Comparison of ENCODE assay signal across 10 cellular contexts in genomic region chr11:118264568-118265470, GRCh38. TPM values are rescaled to one million over a fixed set of nuclear protein-coding genes. Genes with fewer than 3 reads are reported as not detected.
A peak's percentile ranks its signal among the peaks of the same experiment; 100 is the strongest.
DNase-seq lines count a peak whose midpoint lies in the region; FAIRE-seq and TF ChIP-seq lines count a peak whose summit lies in the region.
"Had no signal": no experiment of that assay in that cellular context is flagged by ENCODE, and none has a peak within 500 bp of the region (broad histone marks: within the 10 kb centered on the region; RNA-seq: fewer than 3 reads in every experiment).

No MANE protein-coding gene starts in this region.

- no peak overlapping the region for H4K8ac ChIP-seq in neuronal stem cell (ENCODE audit: low read depth, low read length)

- no peaks in the 10 kb centered on the region for H3K79me1 ChIP-seq in neuronal stem cell (ENCODE audit: low read depth, low read length)

- H3K27ac Mint-ChIP-seq in CD4-positive, alpha-beta memory T cell = peak overlapping the region in 4 of 7 donors; percentile 39 to 89 (median 76)

- intact Hi-C loops in CD4-positive, alpha-beta memory T cell (cut with micrococcal nuclease) = no loop called here

- CTCF ChIA-PET in CD4-positive, alpha-beta memory T cell (lab: Charles Lee; ENCODE audit: partially characterized antibody) = interaction anchor here (0.8 to 7.3 kb wide), 11 partner anchors 15 to 94 kb away, joined by 3 to 71 read pairs (median 4); partner anchors contain the start of gene JAML

- H3K4me1 ChIP-seq in CD4-positive, alpha-beta memory T cell (ENCODE audit: insufficient read depth, low read length) = peaks cover 29% of the 10 kb centered on the region
- peaks cover 15% of the 10 kb centered on the region for H3K4me1 ChIP-seq in OCI-LY3 (ENCODE audit: low read length)
- H3K4me1 ChIP-seq in neuronal stem cell (ENCODE audit: control insufficient read depth in 2 of 2, insufficient read depth in 1 of 2, low read depth in 1 of 2, low read length in 2 of 2) = peaks cover 0 to 4% of the 10 kb centered on the region in 2 donors

- no peak for FAIRE-seq in urothelium cell line (lab: Jason Lieb, UNC)

- no peak overlapping the region for H2BK5ac ChIP-seq in neuronal stem cell (ENCODE audit: low read length)

- H3K14ac ChIP-seq in neuronal stem cell (ENCODE audit: low read length) = no peak overlapping the region

- no peak for TF ChIP-seq CTCF in OCI-LY3 (IDR thresholded peaks at IDR 0.05; ENCODE audit: low read depth, low read length)
- no peak for TF ChIP-seq CTCF in epithelial cell of esophagus (IDR thresholded peaks at IDR 0.05; ENCODE audit: insufficient read depth, low read depth, low read length, missing control alignments)

- no peaks in the 10 kb centered on the region for H3K36me3 Mint-ChIP-seq in CD4-positive, alpha-beta memory T cell

- H2BK12ac ChIP-seq in neuronal stem cell (ENCODE audit: low read length) = no peak overlapping the region

- no peaks in the 10 kb centered on the region for H3K9me3 Mint-ChIP-seq in CD4-positive, alpha-beta memory T cell

- no CpG with 5 or more reads among the region's 14 CpGs for WGBS in neuronal stem cell (ENCODE audit: extremely low coverage in 2 of 2, insufficient read length in 2 of 2, insufficient replicate concordance in 1 of 2), 2 donors

- no peak overlapping the region for H3K4me3 ChIP-seq in CD4-positive, alpha-beta memory T cell (ENCODE audit: low read length in 2 of 2)
- H3K4me3 ChIP-seq in OCI-LY3 (ENCODE audit: low read length) (no peak overlapping the region), epithelial cell of esophagus (ENCODE audit: low read length) (peak overlapping the region; percentile 91), neuronal stem cell (ENCODE audit: low read length in 2 of 2) (peak overlapping the region in 1 of 2 donors; percentile 37)

- DNase-seq in CD4-positive, alpha-beta memory T cell = no peak
- DNase-seq in epithelial cell of esophagus (ENCODE audit: low read depth) (peak; percentile 44), neuronal stem cell (ENCODE audit: low spot score) (no peak), urothelium cell line (ENCODE audit: low spot score) (no peak), inferior parietal cortex (ENCODE audit: extremely low spot score) (no peak), GOT3 (lab: John Stamatoyannopoulos, UW) (no peak), occipital lobe (lab: John Stamatoyannopoulos, UW) (no peak)
- DNase-seq: kidney glomerular epithelial cell, NCI-H1930 had no signal

- H3K4me3 Mint-ChIP-seq in CD4-positive, alpha-beta memory T cell = peak overlapping the region; percentile 61 to 89 (median 84)

- no peak overlapping the region for H3K27ac ChIP-seq in CD4-positive, alpha-beta memory T cell (ENCODE audit: low read depth, low read length)
- H3K27ac ChIP-seq in OCI-LY3 (ENCODE audit: low read length) (no peak overlapping the region), neuronal stem cell (replicated peaks; ENCODE audit: low read length) (no peak overlapping the region)

- H4K91ac ChIP-seq in neuronal stem cell (ENCODE audit: low read depth, low read length, poor library complexity) = no peak overlapping the region

- H3K9me3 ChIP-seq in CD4-positive, alpha-beta memory T cell (ENCODE audit: control insufficient read depth in 1 of 2, low read length in 2 of 2) = no peaks in the 10 kb centered on the region
- no peaks in the 10 kb centered on the region for H3K9me3 ChIP-seq in OCI-LY3 (ENCODE audit: insufficient read depth, low read length)
- no peaks in the 10 kb centered on the region for H3K9me3 ChIP-seq in neuronal stem cell (replicated peaks in 1 of 2; ENCODE audit: control insufficient read depth in 2 of 2, insufficient read depth in 1 of 2, low read depth in 1 of 2, low read length in 2 of 2)

- no peak overlapping the region for H2BK15ac ChIP-seq in neuronal stem cell (ENCODE audit: low read length)

- H3K23ac ChIP-seq in neuronal stem cell (ENCODE audit: low read depth, low read length, poor library complexity) = no peak overlapping the region

- H3K4me2 ChIP-seq in OCI-LY3 (ENCODE audit: low read length) (peak overlapping the region; percentile 55), neuronal stem cell (ENCODE audit: insufficient read depth, low read length, poor library complexity, severe bottlenecking) (peak overlapping the region; percentile 36)

- H3K18ac ChIP-seq in neuronal stem cell (ENCODE audit: low read length) = no peak overlapping the region

- no peaks in the 10 kb centered on the region for H3K79me2 ChIP-seq in OCI-LY3 (ENCODE audit: low read length)

- peaks cover 0 to 1% of the 10 kb centered on the region in 2 donors for H3K27me3 Mint-ChIP-seq in CD4-positive, alpha-beta memory T cell

- POLR2A ChIA-PET in CD4-positive, alpha-beta memory T cell (lab: Charles Lee; ENCODE audit: partially characterized antibody) = interaction anchor here (0.8 to 2.6 kb wide), 7 partner anchors 13 to 66 kb away, joined by 3 to 8 read pairs (median 6); partner anchors contain the start of genes JAML and MPZL3

- no peak overlapping the region for H3K4ac ChIP-seq in neuronal stem cell (ENCODE audit: low read length)

- H3K9ac ChIP-seq in OCI-LY3 (ENCODE audit: low read length) (no peak overlapping the region), neuronal stem cell (ENCODE audit: low read depth, low read length, poor library complexity) (no peak overlapping the region)

- H3K4me1 Mint-ChIP-seq in CD4-positive, alpha-beta memory T cell = peaks cover 9 to 43% (median 23%) of the 10 kb centered on the region in 4 donors

- H2AK5ac ChIP-seq in neuronal stem cell (ENCODE audit: low read depth, low read length) = no peak overlapping the region

- no peak overlapping the region for H2BK120ac ChIP-seq in neuronal stem cell (ENCODE audit: low read depth, low read length)

- H2AFZ ChIP-seq in OCI-LY3 (ENCODE audit: low read depth, low read length) = no peak overlapping the region
- peak overlapping the region; percentile 75 for H2AFZ ChIP-seq in neuronal stem cell (ENCODE audit: low read length)

- no peaks in the 10 kb centered on the region for H3K27me3 ChIP-seq in CD4-positive, alpha-beta memory T cell (ENCODE audit: insufficient read depth, low read length)
- H3K27me3 ChIP-seq in OCI-LY3 (ENCODE audit: low read depth, low read length) (peaks cover 51% of the 10 kb centered on the region), neuronal stem cell (ENCODE audit: control insufficient read depth in 3 of 3, insufficient read depth in 3 of 3, low read depth in 1 of 3, low read length in 3 of 3) (peaks cover 0 to 83% (median 6%) of the 10 kb centered on the region in 3 experiments)

- no peaks in the 10 kb centered on the region for H3K36me3 ChIP-seq in CD4-positive, alpha-beta memory T cell (ENCODE audit: insufficient read depth, low read length)
- H3K36me3 ChIP-seq in OCI-LY3 (replicated peaks; ENCODE audit: low read depth, low read length) (no peaks in the 10 kb centered on the region), neuronal stem cell (replicated peaks in 1 of 2; ENCODE audit: control insufficient read depth in 2 of 2, insufficient read depth in 2 of 2, low read length in 2 of 2) (no peaks in the 10 kb centered on the region)

- H4K20me1 ChIP-seq in OCI-LY3 (ENCODE audit: insufficient read depth, low read length) = no peaks in the 10 kb centered on the region

RNA-seq across cellular contexts. Expression of gene MPZL2, which starts 0.7 kb away (rescaled TPM):
- 1 to 10 TPM; 2.9 to 3.7 TPM for total RNA-seq in CD4-positive, alpha-beta memory T cell
- 1 to 10 TPM in 1 of 2 donors, under 1 TPM in 1; 0.64 to 4.2 TPM for polyA plus RNA-seq in CD4-positive, alpha-beta memory T cell
- polyA plus RNA-seq in neuronal stem cell (2013, experiment 1 of 2) = 0.38 TPM
- 0.32 TPM for polyA plus RNA-seq in neuronal stem cell (2013, experiment 2 of 2)
- 1.4 TPM for total RNA-seq in occipital lobe

RNA-seq across cellular contexts. Expression of gene MPZL3, which starts 12.7 kb away (rescaled TPM):
- 10 to 100 TPM; 29.9 to 32.0 TPM for total RNA-seq in CD4-positive, alpha-beta memory T cell
- polyA plus RNA-seq in CD4-positive, alpha-beta memory T cell = 10 to 100 TPM; 12.3 to 12.6 TPM
- polyA plus RNA-seq in neuronal stem cell (2013, experiment 1 of 2) = 0.47 TPM
- 0.47 TPM for polyA plus RNA-seq in neuronal stem cell (2013, experiment 2 of 2)
- total RNA-seq in occipital lobe = 1.6 TPM

RNA-seq across cellular contexts. Expression of gene CD3E, which starts 39.7 kb away (rescaled TPM):
- 100 to 1,000 TPM; 581 to 618 TPM for total RNA-seq in CD4-positive, alpha-beta memory T cell
- polyA plus RNA-seq in CD4-positive, alpha-beta memory T cell = 100 to 1,000 TPM; 627 to 999 TPM
- polyA plus RNA-seq in neuronal stem cell (2013, experiment 1 of 2) = not detected
- polyA plus RNA-seq in neuronal stem cell (2013, experiment 2 of 2) = not detected
- total RNA-seq in occipital lobe = not detected

RNA-seq across cellular contexts. Expression of gene JAML, which starts 40.0 kb away (rescaled TPM):
- total RNA-seq in CD4-positive, alpha-beta memory T cell = 100 to 1,000 TPM; 115 to 116 TPM
- polyA plus RNA-seq in CD4-positive, alpha-beta memory T cell = 100 to 1,000 TPM; 169 to 194 TPM
- polyA plus RNA-seq in neuronal stem cell (2013, experiment 1 of 2) = 0.03 TPM
- polyA plus RNA-seq in neuronal stem cell (2013, experiment 2 of 2) = not detected
- 1.2 TPM for total RNA-seq in occipital lobe

Comparison
In these comparisons a context has a peak if more than half of its experiments do, and no peak if none do; other contexts are left out.
1. RNA of gene MPZL3, which starts 12.7 kb away (total RNA-seq): 29.9 to 32.0 TPM in CD4-positive, alpha-beta memory T cell; 1.6 TPM in occipital lobe (single experiment); every median in the first group is over 10 times any median in the second.
2. RNA of gene CD3E, which starts 39.7 kb away (total RNA-seq): 581 to 618 TPM in CD4-positive, alpha-beta memory T cell; not detected in occipital lobe (single experiment); every median in the first group is over 100 times any median in the second.